ENCODE assay signal across 18 cellular contexts in the genomic region with DNA sequence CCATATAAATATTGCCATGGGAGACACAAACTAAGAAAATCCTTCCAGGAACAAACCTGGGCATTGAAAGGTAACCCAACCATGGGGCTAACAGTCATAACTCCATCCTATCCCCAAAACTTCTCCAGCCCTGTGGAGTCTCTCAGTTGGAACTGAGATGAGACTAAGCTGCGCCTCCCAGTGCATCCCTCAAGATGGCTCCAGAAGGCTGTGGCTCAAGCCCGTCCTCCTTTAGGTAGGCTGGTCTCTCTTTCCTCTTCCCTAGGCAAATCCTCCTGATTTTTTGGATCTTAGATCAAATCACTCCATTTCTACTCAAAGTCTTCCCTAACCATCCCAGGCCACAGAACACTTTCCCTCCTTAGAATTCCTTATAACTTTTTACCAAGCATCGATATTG.
"Had no signal": no experiment of that assay in that cellular context is flagged by ENCODE, and none has a peak within 500 bp of the region (broad histone marks: within the 10 kb centered on the region; RNA-seq: fewer than 3 reads in every experiment).

No MANE protein-coding gene starts in this region.

- H3K36me3 ChIP-seq: lower lobe of right lung, ovary had no signal

- H3K9me3 Mint-ChIP-seq: activated CD8-positive, alpha-beta T cell treated with anti-CD3 and anti-CD28 coated beads for 36 hours; activated T-cell treated with anti-CD3 and anti-CD28 coated beads, Interleukin-2, amount 50 U/mL, for 4 hours; dendritic cell treated with granulocyte-macrophage colony-stimulating factor and Interleukin-4, amounts not matched to agents 40 ng/mL and 50 ng/mL, for 4 days had no signal

- H3K27ac ChIP-seq: foreskin keratinocyte, lower lobe of right lung, ovary, VCaP had no signal

- H3K27me3 ChIP-seq: ovary had no signal

- H3K4me3 Mint-ChIP-seq: activated CD4-positive, alpha-beta T cell treated with anti-CD3 and anti-CD28 coated beads for 36 hours; activated CD8-positive, alpha-beta T cell treated with anti-CD3 and anti-CD28 coated beads for 36 hours; activated T-cell treated with anti-CD3 and anti-CD28 coated beads, Interleukin-2, amount 50 U/mL, for 4 hours; dendritic cell treated with granulocyte-macrophage colony-stimulating factor and Interleukin-4, amounts not matched to agents 40 ng/mL and 50 ng/mL, for 4 days; immature natural killer cell; naive B cell had no signal

- H3K4me1 Mint-ChIP-seq: activated CD4-positive, alpha-beta T cell treated with anti-CD3 and anti-CD28 coated beads for 36 hours; immature natural killer cell; naive B cell had no signal

- H3K9me3 ChIP-seq: lower lobe of right lung, ovary had no signal

- H3K4me1 ChIP-seq: lower lobe of right lung had no signal

- ATAC-seq: activated CD4-positive, alpha-beta T cell treated with anti-CD3 and anti-CD28 coated beads for 36 hours; activated CD8-positive, alpha-beta T cell treated with anti-CD3 and anti-CD28 coated beads for 36 hours; activated T-cell treated with anti-CD3 and anti-CD28 coated beads, Interleukin-2, amount 50 U/mL, for 4 hours; foreskin keratinocyte; left cardiac atrium; lower lobe of right lung; sciatic nerve; stimulated activated naive CD8-positive, alpha-beta T cell treated with anti-CD3 and anti-CD28 coated beads, Interleukin-15, Interleukin-2, amounts not matched to agents 100 U/mL and 50 U/mL, for 24 hours had no signal

- DNase-seq: activated CD4-positive, alpha-beta T cell treated with anti-CD3 and anti-CD28 coated beads for 36 hours; activated CD8-positive, alpha-beta T cell treated with anti-CD3 and anti-CD28 coated beads for 36 hours; activated effector memory CD4-positive, alpha-beta T cell treated with Interleukin-2 at 50 U/mL for 16 hours; activated naive CD4-positive, alpha-beta T cell treated with anti-CD3 and anti-CD28 coated beads, Interleukin-2, amount 50 U/mL, for 16 hours; activated T-cell treated with anti-CD3 and anti-CD28 coated beads, Interleukin-2, amount 50 U/mL, for 4 hours; effector memory CD4-positive, alpha-beta T cell; foreskin keratinocyte; immature natural killer cell; left cardiac atrium; lower lobe of right lung; naive B cell; ovary; stimulated activated naive CD8-positive, alpha-beta T cell treated with anti-CD3 and anti-CD28 coated beads, Interleukin-15, Interleukin-2, amounts not matched to agents 100 U/mL and 50 U/mL, for 24 hours; T1000; trophoblast cell had no signal

- H3K36me3 Mint-ChIP-seq: immature natural killer cell, naive B cell had no signal

- H3K4me3 ChIP-seq: lower lobe of right lung, ovary had no signal

- H3K27ac Mint-ChIP-seq: activated CD4-positive, alpha-beta T cell treated with anti-CD3 and anti-CD28 coated beads for 36 hours; activated CD8-positive, alpha-beta T cell treated with anti-CD3 and anti-CD28 coated beads for 36 hours; dendritic cell treated with granulocyte-macrophage colony-stimulating factor and Interleukin-4, amounts not matched to agents 40 ng/mL and 50 ng/mL, for 4 days; immature natural killer cell; naive B cell had no signal

- H3K27me3 Mint-ChIP-seq: activated CD4-positive, alpha-beta T cell treated with anti-CD3 and anti-CD28 coated beads for 36 hours; dendritic cell treated with granulocyte-macrophage colony-stimulating factor and Interleukin-4, amounts not matched to agents 40 ng/mL and 50 ng/mL, for 4 days had no signal
